In the genomic region with DNA sequence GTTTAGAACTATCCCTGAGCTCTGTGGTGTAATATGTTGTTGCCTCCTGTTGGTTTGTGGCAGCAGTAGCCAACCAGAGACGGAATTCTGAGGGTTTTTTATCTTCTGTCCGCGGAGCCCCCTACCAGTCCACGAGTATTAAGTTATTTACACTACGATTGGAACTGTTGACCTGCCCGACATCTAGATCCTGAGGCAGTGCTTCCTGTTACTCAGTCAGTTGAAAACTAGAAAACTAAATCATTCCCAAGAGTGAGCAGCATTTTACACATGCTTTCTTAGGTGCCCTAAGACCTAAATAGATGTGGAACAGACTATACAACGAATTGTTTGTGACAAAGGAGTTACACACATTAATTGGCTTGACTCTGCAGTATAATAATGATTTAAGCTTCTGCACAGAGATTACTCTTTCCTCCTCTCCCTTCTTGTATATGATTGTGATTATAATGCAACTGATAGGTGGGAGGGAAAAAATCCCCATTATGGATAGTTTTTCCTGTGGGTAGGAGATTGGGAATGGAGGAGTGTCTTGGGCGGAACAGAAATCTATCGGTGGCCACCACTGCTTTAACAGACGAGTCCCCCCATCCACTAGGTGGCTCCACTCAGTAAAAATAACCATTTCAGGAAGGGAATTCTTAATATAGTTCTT, we compare ENCODE assay signal across 8 cellular contexts. TPM values are rescaled to one million over a fixed set of nuclear protein-coding genes. Genes with fewer than 3 reads are reported as not detected.
DNase-seq lines count a peak whose midpoint lies in the region; ATAC-seq and TF ChIP-seq lines count a peak whose summit lies in the region.

No MANE protein-coding gene starts in this region.

- peaks cover 33% of the 10 kb centered on the region for H4K20me1 ChIP-seq in IMR-90 (ENCODE audit: insufficient read depth, low read length)

- H3K4me3 ChIP-seq in IMR-90 (ENCODE audit: insufficient read depth, low read depth, low read length), result peak overlapping the region; percentile 85
- peak overlapping the region; percentile 89 for H3K4me3 ChIP-seq in iPS-15b (ENCODE audit: low read depth, low read length)
- peak overlapping the region; percentile 62 to 100 (median 97) for H3K4me3 ChIP-seq in skin epidermis

- H3K9ac ChIP-seq in IMR-90 (ENCODE audit: low read depth, low read length) (peak overlapping the region; percentile 93), iPS-15b (ENCODE audit: low read depth, low read length) (peak overlapping the region; percentile 87)

- peaks cover 39% of the 10 kb centered on the region for H3K4me1 Mint-ChIP-seq in activated naive CD8-positive, alpha-beta T cell treated with anti-CD3 and anti-CD28 coated beads, Interleukin-2, amount 50 U/mL, for 24 hours

- H3K18ac ChIP-seq in IMR-90 (ENCODE audit: low read depth, low read length), result peak overlapping the region; percentile 88

- peaks cover 3 to 10% of the 10 kb centered on the region in 2 experiments; a peak in 3 of 4 replicates for H3K79me1 ChIP-seq in IMR-90 (ENCODE audit: low read depth in 1 of 2, low read length in 2 of 2)

- H2BK15ac ChIP-seq in IMR-90 (ENCODE audit: low read depth, low read length), result peak overlapping the region; percentile 9; the same call in 1 of the 3 replicates

- POLR2A ChIA-PET in IMR-90 (lab: Charles Lee; ENCODE audit: unreplicated experiment), result interaction anchor here (1.0 kb wide), 1 partner anchor 18 kb away, joined by 4 read pairs; no protein-coding TSS in a partner anchor

- peak overlapping the region; percentile 60 for H2AK5ac ChIP-seq in IMR-90 (ENCODE audit: low read depth, low read length)

- peak overlapping the region in 1 of 2 experiments; percentile 84; a peak in 3 of 4 replicates for H4K8ac ChIP-seq in IMR-90 (ENCODE audit: low read depth in 2 of 2, low read length in 2 of 2)

- dilution Hi-C loops in IMR-90 (cut with HindIII; ENCODE audit: low sequenced_read_pairs, unreplicated experiment), result no loop called here

- no peaks in the 10 kb centered on the region for H3K9me3 Mint-ChIP-seq in activated naive CD8-positive, alpha-beta T cell treated with anti-CD3 and anti-CD28 coated beads, Interleukin-2, amount 50 U/mL, for 24 hours

- CTCF ChIA-PET in IMR-90 (lab: Yijun Ruan, JAX), result interaction anchor here (0.6 to 1.3 kb wide), 5 partner anchors 23 to 229 kb away, joined by 3 to 6 read pairs (median 3); no protein-coding TSS in a partner anchor

- H2BK20ac ChIP-seq in IMR-90 (ENCODE audit: low read depth, low read length), result no peak overlapping the region

- H3K36me3 ChIP-seq in IMR-90 (ENCODE audit: control insufficient read depth, insufficient read depth, low read length), result peaks cover 18% of the 10 kb centered on the region
- peaks cover 11% of the 10 kb centered on the region for H3K36me3 ChIP-seq in iPS-15b (ENCODE audit: control insufficient read depth, insufficient read depth, low read length)

- H2BK120ac ChIP-seq in IMR-90 (ENCODE audit: low read depth, low read length), result peak overlapping the region; percentile 7; the same call in 1 of the 2 replicates

- H3K9me1 ChIP-seq in IMR-90 (ENCODE audit: insufficient read depth, low read length), result no peaks in the 10 kb centered on the region

- H3K27ac Mint-ChIP-seq in activated naive CD8-positive, alpha-beta T cell treated with anti-CD3 and anti-CD28 coated beads, Interleukin-2, amount 50 U/mL, for 24 hours, result peak overlapping the region; percentile 86

- peak overlapping the region; percentile 90 for H3K56ac ChIP-seq in IMR-90 (ENCODE audit: extremely low read depth, insufficient read depth, low read length)

- DNase-seq in DMS 273 (lab: John Stamatoyannopoulos, UW; ENCODE audit: unreplicated experiment) (peak; percentile 73), DMS 273 treated with DMSO at 0.1 percent for 48 hours (lab: John Stamatoyannopoulos, UW) (no peak), IMR-90 (peak; percentile 64)
- DNase-seq in activated naive CD8-positive, alpha-beta T cell treated with anti-CD3 and anti-CD28 coated beads, Interleukin-2, amount 50 U/mL, for 24 hours, result peak; percentile 39

- peak overlapping the region; percentile 92 for H4K5ac ChIP-seq in IMR-90 (ENCODE audit: low read depth, low read length)

- TF ChIP-seq RAD21 in IMR-90 (IDR thresholded peaks at IDR 0.05; ENCODE audit: low read length), result 0 out of 2 replicates have a peak, but pooled peaks have one; percentile 5

- H3K4me2 ChIP-seq in IMR-90 (ENCODE audit: low read depth, low read length), result peak overlapping the region; percentile 88

- peak overlapping the region; percentile 89 for H2AFZ ChIP-seq in IMR-90 (replicated peaks; ENCODE audit: low read length, poor library complexity)

- WGBS in IMR-90 (ENCODE audit: extremely low coverage in 2 of 2, insufficient read length in 1 of 2), 2 experiments, result no CpG with 5 or more reads among the region's 10 CpGs

- H3K9me3 ChIP-seq in IMR-90 (ENCODE audit: control insufficient read depth, insufficient read depth, low read length), result no peaks in the 10 kb centered on the region
- no peaks in the 10 kb centered on the region for H3K9me3 ChIP-seq in iPS-15b (ENCODE audit: control insufficient read depth, insufficient read depth, low read length)

- H3K27me3 ChIP-seq in IMR-90 (ENCODE audit: control insufficient read depth, insufficient read depth, low read length) (no peaks in the 10 kb centered on the region), iPS-15b (ENCODE audit: control insufficient read depth, insufficient read depth, low read length) (no peaks in the 10 kb centered on the region)

- peaks cover 32% of the 10 kb centered on the region for H3K36me3 Mint-ChIP-seq in activated naive CD8-positive, alpha-beta T cell treated with anti-CD3 and anti-CD28 coated beads, Interleukin-2, amount 50 U/mL, for 24 hours (ENCODE audit: low read depth)

- H3K4ac ChIP-seq in IMR-90 (ENCODE audit: low read depth, low read length), result peak overlapping the region; percentile 86

- H3K23ac ChIP-seq in IMR-90 (ENCODE audit: low read depth, low read length), result peak overlapping the region; percentile 89

- H2AK9ac ChIP-seq in IMR-90 (replicated peaks; ENCODE audit: low read depth, low read length, poor library complexity), result peak overlapping the region; percentile 98

- H3K27ac ChIP-seq in IMR-90 (ENCODE audit: insufficient read depth, low read length), result peak overlapping the region; percentile 99
- H3K27ac ChIP-seq in skin epidermis, result peak overlapping the region; percentile 95 to 100 (median 99)

- intact Hi-C loops in IMR-90 (cut with micrococcal nuclease), result loop anchor here (1.0 to 10.0 kb wide), 6 partner anchors 47 to 221 kb away; no protein-coding TSS in a partner anchor

- in situ Hi-C loops in IMR-90 (cut with MboI; ENCODE audit: low sequenced_read_pairs), result loop anchor here (25.0 kb wide), 1 partner anchor 212 kb away; no protein-coding TSS in a partner anchor

- TF ChIP-seq CTCF in IMR-90 (conservative IDR thresholded peaks at IDR 0.05; ENCODE audit: low read depth, low read length), result peak; percentile 53

- TF ChIP-seq POLR2A in IMR-90 (IDR thresholded peaks at IDR 0.05; ENCODE audit: low read depth, low read length), result no peak

- H3K4me1 ChIP-seq in IMR-90 (ENCODE audit: control insufficient read depth, insufficient read depth, low read length) (no peaks in the 10 kb centered on the region), iPS-15b (ENCODE audit: control insufficient read depth, insufficient read depth, low read length) (peaks cover 6% of the 10 kb centered on the region)

- H3K4me3 Mint-ChIP-seq in activated naive CD8-positive, alpha-beta T cell treated with anti-CD3 and anti-CD28 coated beads, Interleukin-2, amount 50 U/mL, for 24 hours, result peak overlapping the region; percentile 91

- ATAC-seq in IMR-90 (ENCODE audit: low read depth) (no peak), GM21576 (IDR thresholded peaks at IDR 0.05; ENCODE audit: unreplicated experiment) (no peak)
- no peak for ATAC-seq in activated naive CD8-positive, alpha-beta T cell treated with anti-CD3 and anti-CD28 coated beads, Interleukin-2, amount 50 U/mL, for 24 hours

- no peaks in the 10 kb centered on the region for H3K27me3 Mint-ChIP-seq in activated naive CD8-positive, alpha-beta T cell treated with anti-CD3 and anti-CD28 coated beads, Interleukin-2, amount 50 U/mL, for 24 hours

- H4K91ac ChIP-seq in IMR-90 (ENCODE audit: insufficient read depth, low read depth, low read length), result peak overlapping the region; percentile 65

- peak overlapping the region; percentile 90 for H2BK5ac ChIP-seq in IMR-90 (ENCODE audit: low read depth, low read length, poor library complexity, severe bottlenecking)

- H3K14ac ChIP-seq in IMR-90 (replicated peaks; ENCODE audit: low read depth, low read length), result peak overlapping the region; percentile 81

- BruUV-seq in IMR-90 (replicated peaks; lab: Mats Ljungman, UMichigan), result TSS peak; percentile 51

TF ChIP-seq in IMR-90, 13 proteins besides CTCF, POLR2A, EP300 and RAD21 (continues in another document):
- TF ChIP-seq SMC3 (IDR thresholded peaks at IDR 0.05; ENCODE audit: low read depth, low read length), result no peak
- TF ChIP-seq CHD1 (IDR thresholded peaks at IDR 0.05; ENCODE audit: low read depth, low read length), result no peak
- no peak for TF ChIP-seq BHLHE40 (IDR thresholded peaks at IDR 0.05; ENCODE audit: low read depth, low read length)
- TF ChIP-seq RCOR1 (IDR thresholded peaks at IDR 0.05; ENCODE audit: insufficient replicate concordance, low read length), result no peak
- TF ChIP-seq NFE2L2 (IDR thresholded peaks at IDR 0.05; ENCODE audit: low read depth, low read length), result no peak

TF ChIP-seq in PFSK-1, 5 proteins besides CTCF, POLR2A, EP300 and RAD21 (continues in another document):
- no peak for TF ChIP-seq FOXP2 (optimal IDR thresholded peaks at IDR 0.05; ENCODE audit: borderline replicate concordance, extremely low read depth, extremely low read length, insufficient read depth)

RNA-seq across cellular contexts. Expression of a gene that starts 1.7 kb away (rescaled TPM):
- total RNA-seq in IMR-90 (2012; rRNA removed), result 53.1 and 60.0 TPM in 2 replicates
- polyA plus RNA-seq in IMR-90 (2012; rRNA removed), result 16.2 and 31.2 TPM in 2 replicates
- 1.1 and 3.1 TPM in 2 replicates for polyA plus RNA-seq in IMR-90 (2012; cell fraction: cytosol; rRNA removed)
- 1.3 and 21.9 TPM in 2 replicates for polyA plus RNA-seq in IMR-90 (2012; cell fraction: nucleus; rRNA removed; ENCODE audit: low replicate concordance)
- polyA plus RNA-seq in PFSK-1 (2012; ENCODE audit: insufficient read length, low read depth), result 82.9 TPM
